Comparison of ENCODE assay signal across 25 cellular contexts in genomic region chr11:134864968-134865305, GRCh38.
"Had no signal": no experiment of that assay in that cellular context is flagged by ENCODE, and none has a peak within 500 bp of the region (broad histone marks: within the 10 kb centered on the region; RNA-seq: fewer than 3 reads in every experiment).

No MANE protein-coding gene starts in this region.

- H3K4me3 ChIP-seq: hepatocyte, left ventricle myocardium inferior, lung, mucosa of descending colon, neural progenitor cell, ovary, right atrium auricular region, skin epidermis, stomach, testis, thyroid gland, transverse colon, upper lobe of left lung, vagina had no signal

- H3K36me3 ChIP-seq: left ventricle myocardium inferior, neural progenitor cell, ovary, right atrium auricular region, stomach, thyroid gland, transverse colon, upper lobe of left lung, vagina had no signal

- DNase-seq: islet precursor cell; left ventricle myocardium inferior; mesendoderm; midbrain; mucosa of descending colon; naive thymus-derived CD4-positive, alpha-beta T cell; ovary; stimulated activated CD4-positive, alpha-beta T cell treated with anti-CD3 and anti-CD28 coated beads, Interleukin-12 subunit alpha, Interleukin-12 subunit beta, amount 100 ng/mL, for 4 hours; stimulated activated CD4-positive, alpha-beta T cell treated with anti-CD3 and anti-CD28 coated beads, Interleukin-15, amount 100 ng/mL, for 24 hours; stimulated activated CD4-positive, alpha-beta T cell treated with anti-CD3 and anti-CD28 coated beads, Interleukin-2, amount 100 ng/mL, for 24 hours; stimulated activated CD4-positive, alpha-beta T cell treated with anti-CD3 and anti-CD28 coated beads, Interleukin-4, amount 100 ng/mL, for 1 hour; stimulated activated naive B cell treated with anti-CD40 and anti-IgM and Interleukin-4, amounts not matched to agents 10 μg/mL and 1 μg/mL and 100 μg/mL, for 72 hours; stimulated activated naive CD8-positive, alpha-beta T cell treated with anti-CD3 and anti-CD28 coated beads, Interleukin-15, Interleukin-2, amounts not matched to agents 100 U/mL and 50 U/mL, for 24 hours; stomach; testis; thyroid gland; transverse colon; upper lobe of left lung had no signal

- ATAC-seq: mucosa of descending colon; naive thymus-derived CD4-positive, alpha-beta T cell; sciatic nerve; stimulated activated naive B cell treated with anti-CD40 and anti-IgM and Interleukin-4, amounts not matched to agents 10 μg/mL and 1 μg/mL and 100 μg/mL, for 72 hours had no signal

- H2AFZ ChIP-seq: hepatocyte, neural progenitor cell had no signal

- H3K4me2 ChIP-seq: hepatocyte, neural progenitor cell had no signal

- H3K27ac ChIP-seq: hepatocyte, left ventricle myocardium inferior, neural progenitor cell, ovary, right atrium auricular region, skin epidermis, stomach, testis, thyroid gland, transverse colon, upper lobe of left lung, vagina had no signal

- H3K9ac ChIP-seq: neural progenitor cell had no signal

- H3K27me3 ChIP-seq: hepatocyte, neural progenitor cell, ovary, right atrium auricular region, testis, thyroid gland, upper lobe of left lung, vagina had no signal

- H3K9me3 ChIP-seq: left ventricle myocardium inferior, mucosa of descending colon, ovary, right atrium auricular region, stomach, testis, thyroid gland, transverse colon, upper lobe of left lung, vagina had no signal

- H3K4me1 ChIP-seq: left ventricle myocardium inferior, neural progenitor cell, right atrium auricular region, testis, vagina had no signal
